Comparison of ENCODE assay signal across 8 cellular contexts in genomic region chr11:112226062-112226921, GRCh38. TPM values are rescaled to one million over a fixed set of nuclear protein-coding genes. Genes with fewer than 3 reads are reported as not detected.
DNase-seq lines count a peak whose midpoint lies in the region; ATAC-seq, FAIRE-seq and TF ChIP-seq lines count a peak whose summit lies in the region.

TSS of gene PTS (plus strand) at chr11:112226428. CDS start at chr11:112226444, 16 bp downstream.

- H4K20me1 ChIP-seq in SU-DHL-6 (ENCODE audit: low read depth, low read length), result no peaks in the 10 kb centered on the region

- no peak for TF ChIP-seq CTCF in GM12864 (IDR thresholded peaks at IDR 0.05; ENCODE audit: low read depth, low read length, missing control alignments)
- TF ChIP-seq CTCF in SU-DHL-6 (IDR thresholded peaks at IDR 0.05; ENCODE audit: insufficient read depth, low read length, poor library complexity, severe bottlenecking), result no peak
- TF ChIP-seq CTCF in pancreas (IDR thresholded peaks at IDR 0.05), result no peak
- peak in 1 of 6 experiments; percentile 12 for TF ChIP-seq CTCF in thyroid gland (IDR thresholded peaks at IDR 0.05)

- H3K9me2 ChIP-seq in SU-DHL-6 (replicated peaks; ENCODE audit: insufficient read depth, low read length), result no peaks in the 10 kb centered on the region

- DNase-seq in GM12864 (ENCODE audit: low read depth), result peak; percentile 59
- DNase-seq in NCI-H1092 treated with DMSO at 0.1 percent for 48 hours (lab: John Stamatoyannopoulos, UW), result peak; percentile 90
- DNase-seq in activated naive CD8-positive, alpha-beta T cell treated with anti-CD3 and anti-CD28 coated beads, Interleukin-2, amount 10 ng/mL, durations not matched to agents 7 days and 5 days, result peak; percentile 91
- DNase-seq in head of caudate nucleus, result peak; percentile 62 to 94 (median 88)
- peak; percentile 80 to 94 (median 84) for DNase-seq in pancreas
- DNase-seq in thyroid gland, result peak; percentile 85 to 86

- H3K9me3 ChIP-seq in SU-DHL-6 (ENCODE audit: insufficient read depth, low read length), result no peaks in the 10 kb centered on the region
- no peaks in the 10 kb centered on the region for H3K9me3 ChIP-seq in pancreas
- H3K9me3 ChIP-seq in thyroid gland, result no peaks in the 10 kb centered on the region

- no peak for FAIRE-seq in pancreas (lab: Jason Lieb, UNC)

- H3K27me3 Mint-ChIP-seq in activated naive CD8-positive, alpha-beta T cell treated with anti-CD3 and anti-CD28 coated beads, Interleukin-2, amount 10 ng/mL, durations not matched to agents 7 days and 5 days, result no peaks in the 10 kb centered on the region

- H3K4me3 ChIP-seq in GM12864 (ENCODE audit: low read depth, low read length), result peak within 1 kb of the TSS; percentile 96
- H3K4me3 ChIP-seq in SU-DHL-6 (ENCODE audit: insufficient read depth, low read length, poor library complexity, severe bottlenecking), result peak within 1 kb of the TSS; percentile 94
- peak within 1 kb of the TSS; percentile 76 to 92 (median 84) for H3K4me3 ChIP-seq in pancreas
- H3K4me3 ChIP-seq in thyroid gland (replicated peaks in 1 of 3), result peak within 1 kb of the TSS; percentile 50 to 98 (median 88)

- peak within 1 kb of the TSS; percentile 89 for H3K9ac ChIP-seq in SU-DHL-6 (ENCODE audit: low read length)

- peaks cover 25% of the 10 kb centered on the region for H3K79me2 ChIP-seq in SU-DHL-6 (ENCODE audit: insufficient read depth, low read length)

- peak within 1 kb of the TSS; percentile 86 for H3K4me3 Mint-ChIP-seq in activated naive CD8-positive, alpha-beta T cell treated with anti-CD3 and anti-CD28 coated beads, Interleukin-2, amount 10 ng/mL, durations not matched to agents 7 days and 5 days

- H3K4me1 ChIP-seq in pancreas (peaks cover 0 to 14% (median 6%) of the 10 kb centered on the region in 3 donors), thyroid gland (peaks cover 8 to 17% of the 10 kb centered on the region in 2 donors)

- H3K36me3 Mint-ChIP-seq in activated naive CD8-positive, alpha-beta T cell treated with anti-CD3 and anti-CD28 coated beads, Interleukin-2, amount 10 ng/mL, durations not matched to agents 7 days and 5 days, result peaks cover 12% of the 10 kb centered on the region

- H3K4me1 Mint-ChIP-seq in activated naive CD8-positive, alpha-beta T cell treated with anti-CD3 and anti-CD28 coated beads, Interleukin-2, amount 10 ng/mL, durations not matched to agents 7 days and 5 days, result peaks cover 16% of the 10 kb centered on the region

- H3K4me2 ChIP-seq in SU-DHL-6 (ENCODE audit: low read depth, low read length, poor library complexity, severe bottlenecking), result peak within 1 kb of the TSS; percentile 100

- no peaks in the 10 kb centered on the region for H3K27me3 ChIP-seq in SU-DHL-6 (ENCODE audit: low read length)
- H3K27me3 ChIP-seq in pancreas, result no peaks in the 10 kb centered on the region
- no peaks in the 10 kb centered on the region for H3K27me3 ChIP-seq in thyroid gland

- intact Hi-C loops in head of caudate nucleus (cut with DNase I), result loop anchor here (2.0 kb wide), 1 partner anchor 55 kb away; no protein-coding TSS in a partner anchor
- intact Hi-C loops in pancreas (cut with DNase I), result no loop called here
- intact Hi-C loops in thyroid gland (cut with DNase I), result no loop called here

- H2AFZ ChIP-seq in SU-DHL-6 (ENCODE audit: low read depth, low read length, severe bottlenecking), result peak within 1 kb of the TSS; percentile 85

- POLR2A ChIA-PET in activated naive CD8-positive, alpha-beta T cell treated with anti-CD3 and anti-CD28 coated beads, Interleukin-2, amount 10 ng/mL, durations not matched to agents 7 days and 5 days (lab: Charles Lee), result interaction anchor here (0.6 to 1.4 kb wide), 8 partner anchors 8 to 1982 kb away, joined by 3 to 5 read pairs (median 3); partner anchors contain the start of genes PPP2R1B, SDHD and TIMM8B

- H3K36me3 ChIP-seq in SU-DHL-6 (ENCODE audit: low read length), result peaks cover 6% of the 10 kb centered on the region; the same call in 1 of the 2 replicates
- peaks cover 0 to 9% (median 0%) of the 10 kb centered on the region in 3 donors for H3K36me3 ChIP-seq in pancreas
- peaks cover 0 to 13% of the 10 kb centered on the region in 2 donors for H3K36me3 ChIP-seq in thyroid gland

- H3K9me3 Mint-ChIP-seq in activated naive CD8-positive, alpha-beta T cell treated with anti-CD3 and anti-CD28 coated beads, Interleukin-2, amount 10 ng/mL, durations not matched to agents 7 days and 5 days, result no peaks in the 10 kb centered on the region

- TF ChIP-seq POLR2A in thyroid gland (IDR thresholded peaks at IDR 0.05), result peak; percentile 21 to 92

- H3K27ac ChIP-seq in SU-DHL-6 (ENCODE audit: low read depth, low read length) (peak within 1 kb of the TSS; percentile 78), pancreas (peak within 1 kb of the TSS; percentile 88 to 96 (median 92)), thyroid gland (peak within 1 kb of the TSS; percentile 90 to 99 (median 99))

- 0 to 1% methylated on average over 63 to 74 of the region's 74 CpGs for WGBS in pancreas, 2 donors
- 0 to 2% methylated on average over 13 to 21 of the region's 74 CpGs for WGBS in thyroid gland, 2 donors

- peak within 1 kb of the TSS; percentile 82 for H3K27ac Mint-ChIP-seq in activated naive CD8-positive, alpha-beta T cell treated with anti-CD3 and anti-CD28 coated beads, Interleukin-2, amount 10 ng/mL, durations not matched to agents 7 days and 5 days

- H3F3A ChIP-seq in SU-DHL-6 (ENCODE audit: insufficient read depth), result no peaks in the 10 kb centered on the region

- ATAC-seq in HG02623 (IDR thresholded peaks at IDR 0.05; ENCODE audit: unreplicated experiment) (peak; percentile 93), pancreas (peak; percentile 96 to 99 (median 98))
- peak; percentile 95 for ATAC-seq in activated naive CD8-positive, alpha-beta T cell treated with anti-CD3 and anti-CD28 coated beads, Interleukin-2, amount 10 ng/mL, durations not matched to agents 7 days and 5 days (ENCODE audit: low read depth)

RNA-seq across cellular contexts. Expression of gene PTS, which starts in this region (rescaled TPM):
- total RNA-seq in activated naive CD8-positive, alpha-beta T cell treated with anti-CD3 and anti-CD28 coated beads, Interleukin-2, amount 10 ng/mL, durations not matched to agents 7 days and 5 days, result 10 to 100 TPM; 20.9 to 24.2 TPM
- 10 to 100 TPM in 3 of 6 donors, 1 to 10 TPM in 3; 7.0 to 15.3 (median 10.5) TPM for total RNA-seq in pancreas
- 10 to 100 TPM; 33.0 to 41.5 TPM for polyA plus RNA-seq in pancreas
- total RNA-seq in thyroid gland, result 10 to 100 TPM; 27.2 to 48.0 (median 39.3) TPM

Comparison
In these comparisons a context has a peak if more than half of its experiments do, and no peak if none do; other contexts are left out.
1. Peak in every context shown above with its lines: DNase-seq, ATAC-seq, H3K4me3 ChIP-seq and H3K27ac ChIP-seq.